In genomic region chr2:156399950-156400703, GRCh38 we compare ENCODE assay signal across 8 cellular contexts. TPM values are rescaled to one million over a fixed set of nuclear protein-coding genes. Genes with fewer than 3 reads are reported as not detected.
A peak's percentile ranks its signal among the peaks of the same experiment; 100 is the strongest.
DNase-seq lines count a peak whose midpoint lies in the region; ATAC-seq and TF ChIP-seq lines count a peak whose summit lies in the region.

No MANE protein-coding gene starts in this region.

- CTCF ChIA-PET in Caco-2 (lab: Charles Lee), result interaction anchor here (0.9 to 1.4 kb wide), 2 partner anchors 35 to 65 kb away, joined by 3 to 7 read pairs; no protein-coding TSS in a partner anchor

- peak overlapping the region; percentile 97 for H3K27ac Mint-ChIP-seq in Caco-2 (ENCODE audit: unreplicated experiment)
- H3K27ac Mint-ChIP-seq in nephron, result peak overlapping the region; percentile 92 to 94 (median 92)

- H3K4me3 Mint-ChIP-seq in Caco-2 (ENCODE audit: unreplicated experiment), result peak overlapping the region; percentile 88
- peak overlapping the region; percentile 84 to 91 (median 90) for H3K4me3 Mint-ChIP-seq in nephron

- H3K27ac ChIP-seq in vagina, result peak overlapping the region; percentile 97

- H3K27me3 Mint-ChIP-seq in Caco-2 (ENCODE audit: insufficient read depth, unreplicated experiment) (peaks cover 8% of the 10 kb centered on the region), nephron (ENCODE audit: low read depth) (peaks cover 14% of the 10 kb centered on the region)

- TF ChIP-seq POLR2A in vagina (IDR thresholded peaks at IDR 0.05), result no peak

- intact Hi-C loops in Caco-2 (cut with micrococcal nuclease; ENCODE audit: unreplicated experiment) (loop anchor here (1.0 to 5.0 kb wide), 4 partner anchors 65 to 492 kb away; no protein-coding TSS in a partner anchor), vagina (cut with DNase I) (loop anchor here (2.0 kb wide), 1 partner anchor 59 kb away; no protein-coding TSS in a partner anchor)

- POLR2A ChIA-PET in Caco-2 (lab: Charles Lee), result interaction anchor here (0.9 to 1.4 kb wide), 3 partner anchors 58 to 66 kb away, joined by 4 to 5 read pairs (median 4); no protein-coding TSS in a partner anchor

- TF ChIP-seq CTCF in Caco-2 (IDR thresholded peaks at IDR 0.05; ENCODE audit: insufficient read depth in 1 of 2, low read depth in 1 of 2, low read length in 1 of 2, severe bottlenecking in 1 of 2, unreplicated experiment in 1 of 2) (no peak), foreskin fibroblast (IDR thresholded peaks at IDR 0.05; ENCODE audit: low read depth, low read length) (no peak), nephron (IDR thresholded peaks at IDR 0.05; ENCODE audit: unreplicated experiment in 3 of 3) (no peak), vagina (IDR thresholded peaks at IDR 0.05) (peak in 1 of 3 experiments; percentile 1)

- H3K36me3 Mint-ChIP-seq in Caco-2 (ENCODE audit: insufficient read depth, unreplicated experiment) (peaks cover 21% of the 10 kb centered on the region), nephron (ENCODE audit: low read depth) (no peaks in the 10 kb centered on the region)

- no peaks in the 10 kb centered on the region for H3K36me3 ChIP-seq in Caco-2 (ENCODE audit: control insufficient read depth, insufficient read depth, low read length)
- H3K36me3 ChIP-seq in vagina, result no peaks in the 10 kb centered on the region

- BruUV-seq in Caco-2 (replicated peaks; lab: Mats Ljungman, UMichigan), result no TSS peak

- peak; percentile 74 to 76 for DNase-seq in Caco-2
- peak; percentile 66 for DNase-seq in NCI-H446 treated with DMSO at 0.1 percent for 48 hours (lab: John Stamatoyannopoulos, UW)
- DNase-seq in activated gamma-delta T cell treated with anti-CD3 and anti-CD28 coated beads, Interleukin-2, amount 50 U/mL, for 16 hours (ENCODE audit: low read depth), result peak; percentile 5
- peak; percentile 77 to 93 for DNase-seq in foreskin fibroblast
- peak in 1 of 2 donors; percentile 93 for DNase-seq in vagina (ENCODE audit: extremely low spot score in 2 of 2)

- peak; percentile 44 for ATAC-seq in GM19023 (IDR thresholded peaks at IDR 0.05; ENCODE audit: unreplicated experiment)
- ATAC-seq in HG03135 (IDR thresholded peaks at IDR 0.05; ENCODE audit: unreplicated experiment), result peak; percentile 39

- H3K4me3 ChIP-seq in Caco-2 (ENCODE audit: low read depth, low read length), result peak overlapping the region; percentile 74
- H3K4me3 ChIP-seq in foreskin fibroblast (ENCODE audit: low read depth in 1 of 2, low read length in 2 of 2), result peak overlapping the region; percentile 64 to 72
- H3K4me3 ChIP-seq in vagina, result peak overlapping the region; percentile 58

- no peaks in the 10 kb centered on the region for H3K27me3 ChIP-seq in Caco-2 (replicated peaks; ENCODE audit: control insufficient read depth, insufficient read depth, low read length)
- no peaks in the 10 kb centered on the region for H3K27me3 ChIP-seq in vagina

- H3K4me1 Mint-ChIP-seq in Caco-2 (ENCODE audit: low read depth, unreplicated experiment) (peaks cover 44% of the 10 kb centered on the region), nephron (peaks cover 6% of the 10 kb centered on the region)

- no peaks in the 10 kb centered on the region for H3K9me3 ChIP-seq in Caco-2
- H3K9me3 ChIP-seq in vagina, result no peaks in the 10 kb centered on the region

- H3K4me1 ChIP-seq in Caco-2 (peaks cover 16% of the 10 kb centered on the region; the same call in 1 of the 2 replicates), vagina (peaks cover 13% of the 10 kb centered on the region)

- no peaks in the 10 kb centered on the region for H3K9me3 Mint-ChIP-seq in Caco-2 (ENCODE audit: unreplicated experiment)
- H3K9me3 Mint-ChIP-seq in nephron, result no peaks in the 10 kb centered on the region

RNA-seq across cellular contexts. Expression of gene GPD2, which starts 36.1 kb away (rescaled TPM):
- total RNA-seq in Caco-2 (2022) (56.8 and 58.3 TPM in 2 replicates), vagina (30.4 TPM)
